Comparison of ENCODE assay signal across 12 cellular contexts in genomic region chr9:95876138-95876444, GRCh38. TPM values are rescaled to one million over a fixed set of nuclear protein-coding genes. Genes with fewer than 3 reads are reported as not detected.
DNase-seq lines count a peak whose midpoint lies in the region; ATAC-seq and TF ChIP-seq lines count a peak whose summit lies in the region.
"Had no signal": no experiment of that assay in that cellular context is flagged by ENCODE, and none has a peak within 500 bp of the region (broad histone marks: within the 10 kb centered on the region; RNA-seq: fewer than 3 reads in every experiment).

No MANE protein-coding gene starts in this region.

- POLR2A ChIA-PET in activated CD4-positive, alpha-beta T cell treated with anti-CD3 and anti-CD28 coated beads, Interleukin-2, amount 10 ng/mL, durations not matched to agents 7 days and 5 days (lab: Charles Lee), result no interaction called here

- H3K27me3 Mint-ChIP-seq in activated CD4-positive, alpha-beta T cell treated with anti-CD3 and anti-CD28 coated beads, Interleukin-2, amount 10 ng/mL, durations not matched to agents 7 days and 5 days, result no peaks in the 10 kb centered on the region
- H3K27me3 Mint-ChIP-seq: activated naive CD4-positive, alpha-beta T cell treated with anti-CD3 and anti-CD28 coated beads, Interleukin-2, amount 10 ng/mL, durations not matched to agents 7 days and 5 days; central memory CD8-positive, alpha-beta T cell; natural killer cell treated with Interleukin-12 subunit alpha and Interleukin-12 subunit beta and Interleukin-15 and Interleukin-18, amount 100 ng/mL, for 72 hours had no signal

- H3K79me2 ChIP-seq in Karpas-422 (ENCODE audit: low read length) (peaks cover 37% of the 10 kb centered on the region), parathyroid adenoma (peaks cover 11% of the 10 kb centered on the region)

- no peak overlapping the region for H3K27ac Mint-ChIP-seq in activated CD4-positive, alpha-beta T cell treated with anti-CD3 and anti-CD28 coated beads, Interleukin-2, amount 10 ng/mL, durations not matched to agents 7 days and 5 days
- H3K27ac Mint-ChIP-seq: activated naive CD4-positive, alpha-beta T cell treated with anti-CD3 and anti-CD28 coated beads, Interleukin-2, amount 10 ng/mL, durations not matched to agents 7 days and 5 days; natural killer cell treated with Interleukin-12 subunit alpha and Interleukin-12 subunit beta and Interleukin-15 and Interleukin-18, amount 100 ng/mL, for 72 hours had no signal

- peak; percentile 35 for ATAC-seq in GM18909 (IDR thresholded peaks at IDR 0.05; ENCODE audit: poor library complexity, unreplicated experiment)
- peak; percentile 21 for ATAC-seq in foreskin keratinocyte
- ATAC-seq in HG03439 (IDR thresholded peaks at IDR 0.05; ENCODE audit: unreplicated experiment), result no peak

- H3K9ac ChIP-seq in Karpas-422 (ENCODE audit: low read length) (no peak overlapping the region), parathyroid adenoma (peak overlapping the region; percentile 89)

- H3K4me3 ChIP-seq in Karpas-422 (ENCODE audit: low read length), result no peak overlapping the region
- no peak overlapping the region for H3K4me3 ChIP-seq in parathyroid adenoma (ENCODE audit: low read depth, low read length)
- no peak overlapping the region; the same call in 1 of the 2 replicates for H3K4me3 ChIP-seq in H7 (ENCODE audit: insufficient read depth, low read depth, low read length)
- H3K4me3 ChIP-seq: PC-9 had no signal

- peaks cover 5% of the 10 kb centered on the region for H3K9me3 Mint-ChIP-seq in activated CD4-positive, alpha-beta T cell treated with anti-CD3 and anti-CD28 coated beads, Interleukin-2, amount 10 ng/mL, durations not matched to agents 7 days and 5 days
- H3K9me3 Mint-ChIP-seq: central memory CD8-positive, alpha-beta T cell; natural killer cell treated with Interleukin-12 subunit alpha and Interleukin-12 subunit beta and Interleukin-15 and Interleukin-18, amount 100 ng/mL, for 72 hours had no signal

- no peaks in the 10 kb centered on the region for H4K20me1 ChIP-seq in Karpas-422 (ENCODE audit: insufficient read depth, low read depth, low read length)

- H3K4me1 ChIP-seq in Karpas-422 (ENCODE audit: low read length), result peaks cover 11% of the 10 kb centered on the region
- H3K4me1 ChIP-seq in foreskin keratinocyte, result peaks cover 4% of the 10 kb centered on the region
- H3K4me1 ChIP-seq in parathyroid adenoma, result peaks cover 3% of the 10 kb centered on the region

- CTCF ChIA-PET in activated CD4-positive, alpha-beta T cell treated with anti-CD3 and anti-CD28 coated beads, Interleukin-2, amount 10 ng/mL, durations not matched to agents 7 days and 5 days (lab: Charles Lee), result interaction anchor here (0.8 kb wide), 1 partner anchor 138 kb away, joined by 3 read pairs; no protein-coding TSS in a partner anchor

- H3K27ac ChIP-seq in Karpas-422 (ENCODE audit: low read length), result no peak overlapping the region
- no peak overlapping the region for H3K27ac ChIP-seq in foreskin keratinocyte
- peak overlapping the region; percentile 100 for H3K27ac ChIP-seq in parathyroid adenoma
- H3K27ac ChIP-seq: PC-9 had no signal

- DNase-seq in Karpas-422 (no peak), foreskin keratinocyte (no peak), SHP77 (lab: John Stamatoyannopoulos, UW) (no peak), H7 (no peak)
- no peak for DNase-seq in activated CD4-positive, alpha-beta T cell treated with anti-CD3 and anti-CD28 coated beads, Interleukin-2, amount 10 ng/mL, durations not matched to agents 7 days and 5 days

- TF ChIP-seq CTCF in foreskin keratinocyte (conservative IDR thresholded peaks at IDR 0.05) (no peak), parathyroid adenoma (IDR thresholded peaks at IDR 0.05) (no peak)

- H3K36me3 ChIP-seq in Karpas-422 (ENCODE audit: insufficient read depth, low read length) (peaks cover 25% of the 10 kb centered on the region), parathyroid adenoma (ENCODE audit: control insufficient read depth, insufficient read depth, low read length) (no peaks in the 10 kb centered on the region), H7 (replicated peaks; ENCODE audit: control insufficient read depth, insufficient read depth, low read length) (no peaks in the 10 kb centered on the region)

- H3K36me3 Mint-ChIP-seq in activated CD4-positive, alpha-beta T cell treated with anti-CD3 and anti-CD28 coated beads, Interleukin-2, amount 10 ng/mL, durations not matched to agents 7 days and 5 days (ENCODE audit: low read depth), result peaks cover 57% of the 10 kb centered on the region

- no peaks in the 10 kb centered on the region for H3K27me3 ChIP-seq in Karpas-422 (ENCODE audit: low read length)
- no peaks in the 10 kb centered on the region for H3K27me3 ChIP-seq in foreskin keratinocyte
- H3K27me3 ChIP-seq in parathyroid adenoma (ENCODE audit: control insufficient read depth, insufficient read depth, low read length), result no peaks in the 10 kb centered on the region
- no peaks in the 10 kb centered on the region for H3K27me3 ChIP-seq in H7 (ENCODE audit: control insufficient read depth, insufficient read depth, low read length)

- H3K4me2 ChIP-seq in Karpas-422 (ENCODE audit: low read depth, low read length, poor library complexity, severe bottlenecking) (no peak overlapping the region), parathyroid adenoma (ENCODE audit: low read length) (no peak overlapping the region)
- H3K4me2 ChIP-seq: PC-9 had no signal

- no peaks in the 10 kb centered on the region for H3K9me3 ChIP-seq in Karpas-422 (ENCODE audit: low read length)
- H3K9me3 ChIP-seq in parathyroid adenoma (ENCODE audit: control insufficient read depth, low read length), result no peaks in the 10 kb centered on the region

- H3K4me3 Mint-ChIP-seq in activated CD4-positive, alpha-beta T cell treated with anti-CD3 and anti-CD28 coated beads, Interleukin-2, amount 10 ng/mL, durations not matched to agents 7 days and 5 days, result no peak overlapping the region
- H3K4me3 Mint-ChIP-seq: activated naive CD4-positive, alpha-beta T cell treated with anti-CD3 and anti-CD28 coated beads, Interleukin-2, amount 10 ng/mL, durations not matched to agents 7 days and 5 days; central memory CD8-positive, alpha-beta T cell; natural killer cell treated with Interleukin-12 subunit alpha and Interleukin-12 subunit beta and Interleukin-15 and Interleukin-18, amount 100 ng/mL, for 72 hours had no signal

- no peaks in the 10 kb centered on the region for H3K9me2 ChIP-seq in Karpas-422 (replicated peaks; ENCODE audit: insufficient read depth, low read length)

- H2AFZ ChIP-seq in Karpas-422 (ENCODE audit: low read length), result 0 out of 2 replicates have a peak overlapping the region, but pooled peaks have one; percentile 31
- peak overlapping the region; percentile 99 for H2AFZ ChIP-seq in parathyroid adenoma
- H2AFZ ChIP-seq: PC-9 had no signal

- H3K4me1 Mint-ChIP-seq in activated CD4-positive, alpha-beta T cell treated with anti-CD3 and anti-CD28 coated beads, Interleukin-2, amount 10 ng/mL, durations not matched to agents 7 days and 5 days, result peaks cover 27% of the 10 kb centered on the region

RNA-seq across cellular contexts. Expression of gene ERCC6L2, which starts 0.6 kb away (rescaled TPM):
- total RNA-seq in Karpas-422 (2014; rRNA removed; shearing (Covaris generic); ENCODE audit: low replicate concordance), result 51.2 and 54.1 TPM in 2 replicates
- total RNA-seq in foreskin keratinocyte, result 30.6 and 33.2 TPM in 2 replicates
- 2.4 and 3.1 TPM in 2 replicates for polyA plus RNA-seq in foreskin keratinocyte
- 10 to 100 TPM; 40.7 to 47.2 TPM for total RNA-seq in activated CD4-positive, alpha-beta T cell treated with anti-CD3 and anti-CD28 coated beads, Interleukin-2, amount 10 ng/mL, durations not matched to agents 7 days and 5 days
- total RNA-seq in H7 (2014; rRNA removed; shearing (Covaris generic)), result 28.3 and 38.6 TPM in 2 replicates
